ENCODE assay signal across 13 cellular contexts in genomic region chr12:85016423-85016822, GRCh38. TPM values are rescaled to one million over a fixed set of nuclear protein-coding genes. Genes with fewer than 3 reads are reported as not detected.
DNase-seq lines count a peak whose midpoint lies in the region; ATAC-seq, FAIRE-seq and TF ChIP-seq lines count a peak whose summit lies in the region.
"Had no signal": no experiment of that assay in that cellular context is flagged by ENCODE, and none has a peak within 500 bp of the region (broad histone marks: within the 10 kb centered on the region; RNA-seq: fewer than 3 reads in every experiment).

No MANE protein-coding gene starts in this region.

- no peak for ATAC-seq in GM21825 (IDR thresholded peaks at IDR 0.05; ENCODE audit: unreplicated experiment)
- ATAC-seq in stimulated activated effector memory CD8-positive, alpha-beta T cell treated with anti-CD3 and anti-CD28 coated beads, Interleukin-12 subunit alpha, Interleukin-12 subunit beta, amount 100 ng/mL, for 72 hours, result no peak
- ATAC-seq in GM21381 (IDR thresholded peaks at IDR 0.05; ENCODE audit: unreplicated experiment), result no peak
- ATAC-seq: left lung had no signal

- H3K4me3 Mint-ChIP-seq in stimulated activated effector memory CD8-positive, alpha-beta T cell treated with anti-CD3 and anti-CD28 coated beads, Interleukin-12 subunit alpha, Interleukin-12 subunit beta, amount 100 ng/mL, for 72 hours, result no peak overlapping the region

- H3K36me3 Mint-ChIP-seq in stimulated activated effector memory CD8-positive, alpha-beta T cell treated with anti-CD3 and anti-CD28 coated beads, Interleukin-12 subunit alpha, Interleukin-12 subunit beta, amount 100 ng/mL, for 72 hours, result no peaks in the 10 kb centered on the region

- peak; percentile 63 for FAIRE-seq in RCC 7860 (lab: Jason Lieb, UNC)
- FAIRE-seq: G401.6 had no signal

- no peak overlapping the region for H3K27ac Mint-ChIP-seq in stimulated activated effector memory CD8-positive, alpha-beta T cell treated with anti-CD3 and anti-CD28 coated beads, Interleukin-12 subunit alpha, Interleukin-12 subunit beta, amount 100 ng/mL, for 72 hours

- H3K9me3 Mint-ChIP-seq in stimulated activated effector memory CD8-positive, alpha-beta T cell treated with anti-CD3 and anti-CD28 coated beads, Interleukin-12 subunit alpha, Interleukin-12 subunit beta, amount 100 ng/mL, for 72 hours, result peaks cover 9% of the 10 kb centered on the region

- H3K4me3 ChIP-seq in epithelial cell of proximal tubule (ENCODE audit: low read depth, low read length), result no peak overlapping the region
- H3K4me3 ChIP-seq: left lung, tibial nerve had no signal

- DNase-seq in EL (peak; percentile 75), RCC 7860 (ENCODE audit: low spot score) (peak; percentile 69), epithelial cell of proximal tubule (ENCODE audit: low read depth) (peak; percentile 64), pulmonary artery endothelial cell (ENCODE audit: low read depth, low spot score) (peak; percentile 64), NCI-H187 (lab: John Stamatoyannopoulos, UW) (no peak)
- DNase-seq in stimulated activated effector memory CD8-positive, alpha-beta T cell treated with anti-CD3 and anti-CD28 coated beads, Interleukin-12 subunit alpha, Interleukin-12 subunit beta, amount 100 ng/mL, for 72 hours (ENCODE audit: low spot score in 2 of 2), result no peak
- DNase-seq: left lung; NCI-H1436 treated with DMSO at 0.1 percent for 48 hours; stimulated activated CD4-positive, alpha-beta T cell treated with anti-CD3 and anti-CD28 coated beads, Interleukin-15, amount 100 ng/mL, for 24 hours had no signal

- no peaks in the 10 kb centered on the region for H3K4me1 Mint-ChIP-seq in stimulated activated effector memory CD8-positive, alpha-beta T cell treated with anti-CD3 and anti-CD28 coated beads, Interleukin-12 subunit alpha, Interleukin-12 subunit beta, amount 100 ng/mL, for 72 hours

- no peak for TF ChIP-seq CTCF in epithelial cell of proximal tubule (conservative IDR thresholded peaks at IDR 0.05; ENCODE audit: low read depth, low read length)

RNA-seq across cellular contexts. Expression of gene TSPAN19, which starts 19.7 kb away (rescaled TPM):
- total RNA-seq in epithelial cell of proximal tubule (not detected in 2 replicates), pulmonary artery endothelial cell (0.07 and 0.14 TPM in 2 replicates)

RNA-seq across cellular contexts. Expression of gene LRRIQ1, which starts 19.7 kb away (rescaled TPM):
- total RNA-seq in epithelial cell of proximal tubule, result 0.29 and 0.92 TPM in 2 replicates
- total RNA-seq in pulmonary artery endothelial cell, result 0.28 and 0.40 TPM in 2 replicates

Comparison
In these comparisons a context has a peak if more than half of its experiments do, and no peak if none do; other contexts are left out.
1. DNase-seq: peak in EL (single experiment), RCC 7860 (single experiment), epithelial cell of proximal tubule (single experiment) and pulmonary artery endothelial cell (single experiment); none in stimulated activated effector memory CD8-positive, alpha-beta T cell treated with anti-CD3 and anti-CD28 coated beads, Interleukin-12 subunit alpha, Interleukin-12 subunit beta, amount 100 ng/mL, for 72 hours (0 of 2) and NCI-H187 (0 of 2).